ENCODE assay signal across 1 cellular context in genomic region chr1:111747282-111747734, GRCh38.
A peak's percentile ranks its signal among the peaks of the same experiment; 100 is the strongest.
TF ChIP-seq lines count a peak whose summit lies in the region.

No MANE protein-coding gene starts in this region.

TF ChIP-seq in K562, 482 proteins besides CTCF, POLR2A, EP300 and RAD21 (continued from another document):
- TF ChIP-seq NCOA2 (IDR thresholded peaks at IDR 0.05; ENCODE audit: partially characterized antibody in 2 of 2) (no peak), ZNF436 (CRISPR knock-in tag; IDR thresholded peaks at IDR 0.05) (no peak), POLR3A (IDR thresholded peaks at IDR 0.05; ENCODE audit: borderline replicate concordance, extremely low read depth, insufficient read depth, insufficient read length) (no peak), C11orf30 (IDR thresholded peaks at IDR 0.05; ENCODE audit: low read depth) (no peak), RERE (CRISPR knock-in tag; IDR thresholded peaks at IDR 0.05; ENCODE audit: borderline replicate concordance) (no peak), ZNF398 (CRISPR knock-in tag; IDR thresholded peaks at IDR 0.05) (no peak), TAF7 (tag; IDR thresholded peaks at IDR 0.05) (no peak), ZNF75A (CRISPR knock-in tag; IDR thresholded peaks at IDR 0.05) (no peak), SAP30 (IDR thresholded peaks at IDR 0.05; ENCODE audit: borderline replicate concordance, insufficient read depth, low read depth, low read length, poor library complexity, severe bottlenecking) (no peak), NR2C1 (IDR thresholded peaks at IDR 0.05) (no peak), NR2C1 (tag; IDR thresholded peaks at IDR 0.05) (peak; percentile 28; the same call in 1 of the 2 replicates), ZNF3 (CRISPR knock-in tag; IDR thresholded peaks at IDR 0.05) (no peak), NFRKB (IDR thresholded peaks at IDR 0.05; ENCODE audit: low read depth) (no peak), THAP7 (CRISPR knock-in tag; IDR thresholded peaks at IDR 0.05) (no peak), ZNF778 (CRISPR knock-in tag; IDR thresholded peaks at IDR 0.05) (no peak), NRF1 (conservative IDR thresholded peaks at IDR 0.05 in 1 of 2, IDR thresholded peaks at IDR 0.05 in 1 of 2) (no peak), FOXP4 (CRISPR knock-in tag; IDR thresholded peaks at IDR 0.05; ENCODE audit: borderline replicate concordance) (no peak), ZNF57 (CRISPR knock-in tag; IDR thresholded peaks at IDR 0.05) (no peak), CBX8 (IDR thresholded peaks at IDR 0.05; ENCODE audit: borderline replicate concordance, extremely low read depth, low read depth, low read length, poor library complexity, severe bottlenecking) (no peak), TCF7L2 (IDR thresholded peaks at IDR 0.05; ENCODE audit: low read depth, low read length) (no peak), ZNF583 (CRISPR knock-in tag; IDR thresholded peaks at IDR 0.05) (no peak), CCAR2 (IDR thresholded peaks at IDR 0.05; ENCODE audit: low read depth, low read length) (no peak), MAX (CRISPR knock-in tag; IDR thresholded peaks at IDR 0.05) (no peak; the same call in 1 of the 2 replicates), ZNF76 (CRISPR knock-in tag; IDR thresholded peaks at IDR 0.05; ENCODE audit: borderline replicate concordance) (no peak)
